In the genomic region with DNA sequence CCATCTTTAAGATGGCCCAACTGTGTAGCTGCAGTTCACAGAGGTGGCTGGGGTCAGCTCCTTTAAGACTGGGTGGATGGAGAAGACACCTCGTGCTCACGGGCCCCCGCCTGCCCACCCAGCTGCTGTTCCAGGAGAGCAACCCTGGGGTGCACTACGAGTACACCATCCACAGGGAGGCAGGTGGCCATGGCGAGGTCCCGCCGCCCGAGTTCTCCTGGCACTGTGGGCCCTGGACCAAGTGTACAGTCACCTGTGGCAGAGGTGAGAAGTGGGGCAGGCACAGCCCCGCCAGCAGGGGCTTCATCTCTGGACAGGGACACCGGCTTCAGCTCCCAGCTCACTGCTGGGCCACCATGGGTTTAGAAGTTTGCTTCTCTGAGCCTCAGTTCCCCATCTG, we compare ENCODE assay signal across 1 cellular context. TPM values are rescaled to one million over a fixed set of nuclear protein-coding genes. Genes with fewer than 3 reads are reported as not detected.
"Had no signal": no experiment of that assay in that cellular context is flagged by ENCODE, and none has a peak within 500 bp of the region (broad histone marks: within the 10 kb centered on the region; RNA-seq: fewer than 3 reads in every experiment).

No MANE protein-coding gene starts in this region.

RNA-seq across cellular contexts. Expression of a gene that starts 59.9 kb away (rescaled TPM):
- total RNA-seq: SK-MEL-5 had no signal
